In the genomic region with DNA sequence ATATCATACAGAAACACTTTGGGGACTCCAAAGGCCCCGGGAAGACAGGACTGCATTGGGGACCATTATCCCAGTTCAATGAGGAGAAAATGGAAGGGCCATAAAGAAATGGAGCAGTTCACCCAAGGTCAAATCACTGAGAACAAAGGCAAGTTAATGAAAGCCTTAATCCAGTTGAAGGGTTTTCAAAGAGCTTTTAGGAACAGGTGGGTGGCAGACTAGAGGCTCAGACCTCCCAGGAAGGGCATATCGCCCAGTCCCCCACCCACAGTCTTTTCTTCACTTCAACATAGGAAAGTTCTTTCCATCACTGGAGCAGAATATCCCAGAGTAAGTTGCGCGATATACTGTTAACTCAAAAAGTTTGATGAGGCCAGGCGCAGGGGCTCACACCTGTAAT, we compare ENCODE assay signal across 23 cellular contexts.
DNase-seq lines count a peak whose midpoint lies in the region; ATAC-seq lines count a peak whose summit lies in the region.
"Had no signal": no experiment of that assay in that cellular context is flagged by ENCODE, and none has a peak within 500 bp of the region (broad histone marks: within the 10 kb centered on the region; RNA-seq: fewer than 3 reads in every experiment).

No MANE protein-coding gene starts in this region.

- no peaks in the 10 kb centered on the region for H3K9me3 Mint-ChIP-seq in activated T-cell treated with anti-CD3 and anti-CD28 coated beads, Interleukin-2, amount 50 U/mL, for 72 hours
- H3K9me3 Mint-ChIP-seq in activated T-cell treated with anti-CD3 and anti-CD28 coated beads, Interleukin-2, amount 50 U/mL, for 4 hours, result peaks cover 3% of the 10 kb centered on the region
- peaks cover 4% of the 10 kb centered on the region for H3K9me3 Mint-ChIP-seq in activated naive CD8-positive, alpha-beta T cell treated with anti-CD3 and anti-CD28 coated beads, Interleukin-2, amount 50 U/mL, for 24 hours
- no peaks in the 10 kb centered on the region for H3K9me3 Mint-ChIP-seq in stimulated activated naive B cell treated with anti-CD40 and anti-IgM and Interleukin-4, amounts not matched to agents 10 μg/mL and 1 μg/mL and 100 μg/mL, for 72 hours
- H3K9me3 Mint-ChIP-seq: immature natural killer cell, memory B cell had no signal

- H3K4me1 Mint-ChIP-seq in activated T-cell treated with anti-CD3 and anti-CD28 coated beads, Interleukin-2, amount 50 U/mL, for 72 hours (ENCODE audit: low read depth), result peaks cover 96% of the 10 kb centered on the region
- H3K4me1 Mint-ChIP-seq in activated T-cell treated with anti-CD3 and anti-CD28 coated beads, Interleukin-2, amount 50 U/mL, for 4 hours (ENCODE audit: low read depth), result peaks cover 58% of the 10 kb centered on the region
- H3K4me1 Mint-ChIP-seq in activated naive CD8-positive, alpha-beta T cell treated with anti-CD3 and anti-CD28 coated beads, Interleukin-2, amount 50 U/mL, for 24 hours, result peaks cover 85% of the 10 kb centered on the region
- peaks cover 56 to 83% of the 10 kb centered on the region in 2 donors for H3K4me1 Mint-ChIP-seq in stimulated activated naive B cell treated with anti-CD40 and anti-IgM and Interleukin-4, amounts not matched to agents 10 μg/mL and 1 μg/mL and 100 μg/mL, for 72 hours

- no peak for ATAC-seq in activated T-cell treated with anti-CD3 and anti-CD28 coated beads, Interleukin-2, amount 50 U/mL, for 72 hours (replicated peaks in 1 of 2)
- ATAC-seq in activated T-cell treated with anti-CD3 and anti-CD28 coated beads, Interleukin-2, amount 50 U/mL, for 4 hours, result no peak
- ATAC-seq in activated naive CD8-positive, alpha-beta T cell treated with anti-CD3 and anti-CD28 coated beads, Interleukin-2, amount 50 U/mL, for 24 hours, result no peak
- no peak for ATAC-seq in stimulated activated naive B cell treated with anti-CD40 and anti-IgM and Interleukin-4, amounts not matched to agents 10 μg/mL and 1 μg/mL and 100 μg/mL, for 72 hours (replicated peaks)
- ATAC-seq: activated CD4-positive, CD25-positive, alpha-beta regulatory T cell treated with anti-CD3 and anti-CD28 coated beads, Interleukin-2, amount 50 U/mL, for 24 hours had no signal

- H3K27me3 Mint-ChIP-seq in activated T-cell treated with anti-CD3 and anti-CD28 coated beads, Interleukin-2, amount 50 U/mL, for 72 hours (ENCODE audit: low read depth), result no peaks in the 10 kb centered on the region
- no peaks in the 10 kb centered on the region for H3K27me3 Mint-ChIP-seq in activated T-cell treated with anti-CD3 and anti-CD28 coated beads, Interleukin-2, amount 50 U/mL, for 4 hours (ENCODE audit: low read depth)
- H3K27me3 Mint-ChIP-seq in activated naive CD8-positive, alpha-beta T cell treated with anti-CD3 and anti-CD28 coated beads, Interleukin-2, amount 50 U/mL, for 24 hours, result no peaks in the 10 kb centered on the region
- H3K27me3 Mint-ChIP-seq in stimulated activated naive B cell treated with anti-CD40 and anti-IgM and Interleukin-4, amounts not matched to agents 10 μg/mL and 1 μg/mL and 100 μg/mL, for 72 hours, result no peaks in the 10 kb centered on the region
- H3K27me3 Mint-ChIP-seq: memory B cell had no signal

- H3K27ac Mint-ChIP-seq in activated T-cell treated with anti-CD3 and anti-CD28 coated beads, Interleukin-2, amount 50 U/mL, for 72 hours, result peak overlapping the region; percentile 79
- peak overlapping the region; percentile 95 for H3K27ac Mint-ChIP-seq in activated naive CD8-positive, alpha-beta T cell treated with anti-CD3 and anti-CD28 coated beads, Interleukin-2, amount 50 U/mL, for 24 hours
- H3K27ac Mint-ChIP-seq in stimulated activated naive B cell treated with anti-CD40 and anti-IgM and Interleukin-4, amounts not matched to agents 10 μg/mL and 1 μg/mL and 100 μg/mL, for 72 hours, result peak overlapping the region; percentile 97
- H3K27ac Mint-ChIP-seq: immature natural killer cell had no signal

- H3K4me3 Mint-ChIP-seq in activated T-cell treated with anti-CD3 and anti-CD28 coated beads, Interleukin-2, amount 50 U/mL, for 72 hours, result peak overlapping the region in 1 of 2 donors; percentile 22
- H3K4me3 Mint-ChIP-seq in activated T-cell treated with anti-CD3 and anti-CD28 coated beads, Interleukin-2, amount 50 U/mL, for 4 hours, result no peak overlapping the region
- no peak overlapping the region for H3K4me3 Mint-ChIP-seq in activated naive CD8-positive, alpha-beta T cell treated with anti-CD3 and anti-CD28 coated beads, Interleukin-2, amount 50 U/mL, for 24 hours
- no peak overlapping the region for H3K4me3 Mint-ChIP-seq in stimulated activated naive B cell treated with anti-CD40 and anti-IgM and Interleukin-4, amounts not matched to agents 10 μg/mL and 1 μg/mL and 100 μg/mL, for 72 hours
- H3K4me3 Mint-ChIP-seq: immature natural killer cell, memory B cell had no signal

- H3K36me3 Mint-ChIP-seq in activated T-cell treated with anti-CD3 and anti-CD28 coated beads, Interleukin-2, amount 50 U/mL, for 72 hours (ENCODE audit: insufficient read depth in 2 of 2), result peaks cover 8 to 9% of the 10 kb centered on the region in 2 donors
- H3K36me3 Mint-ChIP-seq in activated T-cell treated with anti-CD3 and anti-CD28 coated beads, Interleukin-2, amount 50 U/mL, for 4 hours (ENCODE audit: insufficient read depth), result peaks cover 5% of the 10 kb centered on the region
- H3K36me3 Mint-ChIP-seq in activated naive CD8-positive, alpha-beta T cell treated with anti-CD3 and anti-CD28 coated beads, Interleukin-2, amount 50 U/mL, for 24 hours (ENCODE audit: low read depth), result peaks cover 7% of the 10 kb centered on the region
- peaks cover 3 to 4% of the 10 kb centered on the region in 2 donors for H3K36me3 Mint-ChIP-seq in stimulated activated naive B cell treated with anti-CD40 and anti-IgM and Interleukin-4, amounts not matched to agents 10 μg/mL and 1 μg/mL and 100 μg/mL, for 72 hours
- H3K36me3 Mint-ChIP-seq: brain, memory B cell had no signal

- no peak for DNase-seq in activated T-cell treated with anti-CD3 and anti-CD28 coated beads, Interleukin-2, amount 50 U/mL, for 72 hours
- no peak for DNase-seq in activated T-cell treated with anti-CD3 and anti-CD28 coated beads, Interleukin-2, amount 50 U/mL, for 4 hours
- peak; percentile 52 to 75 for DNase-seq in NCI-H524 (lab: John Stamatoyannopoulos, UW)
- no peak for DNase-seq in activated naive CD8-positive, alpha-beta T cell treated with anti-CD3 and anti-CD28 coated beads, Interleukin-2, amount 50 U/mL, for 24 hours
- no peak for DNase-seq in stimulated activated naive B cell treated with anti-CD40 and anti-IgM and Interleukin-4, amounts not matched to agents 10 μg/mL and 1 μg/mL and 100 μg/mL, for 72 hours
- no peak for DNase-seq in SHP77 (lab: John Stamatoyannopoulos, UW)
- DNase-seq in AML-193 (lab: John Stamatoyannopoulos, UW), result no peak
- DNase-seq: ACHN, Calu3, cerebellar nuclear complex, DMS79 treated with DMSO at 0.1 percent for 48 hours, GF-D8, hypothalamus, immature natural killer cell, KG1, MM.1S, NCI-H2029, occipital lobe, stomach, thyroid gland had no signal

Comparison
In these comparisons a context has a peak if more than half of its experiments do, and no peak if none do; other contexts are left out.
1. DNase-seq: peak in NCI-H524 (2 of 2); none in activated T-cell treated with anti-CD3 and anti-CD28 coated beads, Interleukin-2, amount 50 U/mL, for 72 hours (0 of 2), activated T-cell treated with anti-CD3 and anti-CD28 coated beads, Interleukin-2, amount 50 U/mL, for 4 hours (single experiment), activated naive CD8-positive, alpha-beta T cell treated with anti-CD3 and anti-CD28 coated beads, Interleukin-2, amount 50 U/mL, for 24 hours (single experiment), stimulated activated naive B cell treated with anti-CD40 and anti-IgM and Interleukin-4, amounts not matched to agents 10 μg/mL and 1 μg/mL and 100 μg/mL, for 72 hours (single experiment), SHP77 (0 of 2) and AML-193 (0 of 2).
2. Peak in every context shown above with its lines, with median percentiles within 50 percentile points of each other: H3K27ac Mint-ChIP-seq.